Comparison of ENCODE assay signal across 25 cellular contexts in the genomic region with DNA sequence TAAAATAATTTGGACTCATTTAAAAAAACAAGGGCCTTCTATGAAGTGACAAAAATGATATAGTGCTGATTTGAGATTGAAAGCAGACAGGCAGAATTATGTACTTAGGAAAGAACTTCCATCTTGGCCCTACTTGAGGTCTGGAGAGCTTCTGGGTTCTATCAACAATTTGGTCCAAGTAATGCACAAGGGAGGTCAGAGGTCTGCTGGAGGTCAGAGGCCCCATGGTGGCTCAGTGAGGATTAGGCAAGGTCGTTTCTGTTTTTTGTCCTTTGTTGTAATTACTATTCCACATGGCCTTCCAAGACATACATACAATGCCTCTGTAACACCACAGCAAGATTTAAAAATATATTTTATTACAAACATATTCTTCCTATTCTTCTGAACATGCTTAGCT. TPM values are rescaled to one million over a fixed set of nuclear protein-coding genes. Genes with fewer than 3 reads are reported as not detected.
DNase-seq lines count a peak whose midpoint lies in the region; ATAC-seq, FAIRE-seq and TF ChIP-seq lines count a peak whose summit lies in the region.
"Had no signal": no experiment of that assay in that cellular context is flagged by ENCODE, and none has a peak within 500 bp of the region (broad histone marks: within the 10 kb centered on the region; RNA-seq: fewer than 3 reads in every experiment).

No MANE protein-coding gene starts in this region.

- H3K36me3 ChIP-seq in liver (ENCODE audit: control insufficient read depth in 4 of 4, insufficient read depth in 3 of 4, low read depth in 1 of 4, low read length in 3 of 4) (no peaks in the 10 kb centered on the region), right lobe of liver (no peaks in the 10 kb centered on the region), K562 (ENCODE audit: control insufficient read depth, insufficient read depth, low read length) (no peaks in the 10 kb centered on the region), osteoblast (ENCODE audit: insufficient read depth, low read length) (no peaks in the 10 kb centered on the region), suprapubic skin (no peaks in the 10 kb centered on the region)
- H3K36me3 ChIP-seq: BLaER1 treated with 17β-estradiol and CSF1 and Interleukin-3, amounts not matched to agents 10 nM and 100 nM; SJSA1 had no signal

- H3K9me1 ChIP-seq in K562 (ENCODE audit: control insufficient read depth, insufficient read depth, low read length) = no peaks in the 10 kb centered on the region

- CTCF ChIA-PET in K562 (lab: Yijun Ruan, JAX; ENCODE audit: low intra/inter-chr PET ratio) = no interaction called here

- no TSS peak for BruUV-seq in K562 (replicated peaks; lab: Mats Ljungman, UMichigan)

- H3K79me2 ChIP-seq in K562 (ENCODE audit: control insufficient read depth, insufficient read depth, low read length) (no peaks in the 10 kb centered on the region), osteoblast (ENCODE audit: insufficient read depth, low read length) (no peaks in the 10 kb centered on the region)

- H2AFZ ChIP-seq in K562 (ENCODE audit: low read depth, low read length) (no peak overlapping the region), osteoblast (ENCODE audit: low read length) (no peak overlapping the region)

- H3K27ac ChIP-seq in liver (ENCODE audit: low read depth in 1 of 2, low read length in 2 of 2) (no peak overlapping the region), right lobe of liver (no peak overlapping the region), K562 (ENCODE audit: extremely low read depth, low read depth, low read length) (no peak overlapping the region), osteoblast (ENCODE audit: low read depth, low read length) (peak overlapping the region; percentile 78), suprapubic skin (no peak overlapping the region)
- H3K27ac ChIP-seq: BLaER1 treated with 17β-estradiol and CSF1 and Interleukin-3, amounts not matched to agents 10 nM and 100 nM; HL-60; SJSA1 had no signal

- no peak for TF ChIP-seq RAD21 in liver (IDR thresholded peaks at IDR 0.05)
- no peak for TF ChIP-seq RAD21 in K562 (CRISPR knock-in tag; conservative IDR thresholded peaks at IDR 0.05 in 1 of 2, IDR thresholded peaks at IDR 0.05 in 1 of 2)

- H3K9me3 ChIP-seq in liver (ENCODE audit: control insufficient read depth in 4 of 4, low read length in 3 of 4) (no peaks in the 10 kb centered on the region), right lobe of liver (no peaks in the 10 kb centered on the region), K562 (replicated peaks; ENCODE audit: control insufficient read depth, insufficient read depth, low read depth, low read length) (no peaks in the 10 kb centered on the region), osteoblast (ENCODE audit: low read depth, low read length) (no peaks in the 10 kb centered on the region), suprapubic skin (no peaks in the 10 kb centered on the region)
- H3K9me3 ChIP-seq: BLaER1 treated with 17β-estradiol and CSF1 and Interleukin-3, amounts not matched to agents 10 nM and 100 nM; SJSA1 had no signal

- intact Hi-C loops in right lobe of liver (cut with DNase I) = no loop called here
- intact Hi-C loops in K562 (cut with micrococcal nuclease) = no loop called here

- no peak overlapping the region for H3K9ac ChIP-seq in liver (ENCODE audit: low read depth in 1 of 2, low read length in 2 of 2)
- H3K9ac ChIP-seq in K562 (ENCODE audit: insufficient read depth in 1 of 2, low read depth in 2 of 2, low read length in 2 of 2) = no peak overlapping the region
- H3K9ac ChIP-seq: BLaER1 treated with 17β-estradiol and CSF1 and Interleukin-3, amounts not matched to agents 10 nM and 100 nM had no signal

- TF ChIP-seq CTCF in liver (IDR thresholded peaks at IDR 0.05; ENCODE audit: low read depth, low read length, missing input control) (no peak), right lobe of liver (IDR thresholded peaks at IDR 0.05) (no peak), K562 (IDR thresholded peaks at IDR 0.05 in 2 of 3, conservative IDR thresholded peaks at IDR 0.05 in 1 of 3; ENCODE audit: insufficient read depth in 2 of 3, low read depth in 1 of 3, low read length in 3 of 3) (no peak), osteoblast (IDR thresholded peaks at IDR 0.05; ENCODE audit: extremely low read depth, low read depth, low read length) (no peak), suprapubic skin (IDR thresholded peaks at IDR 0.05) (no peak)

- in situ Hi-C loops in K562 (cut with MboI) = no loop called here

- no peaks in the 10 kb centered on the region for H3K4me1 ChIP-seq in liver (ENCODE audit: control insufficient read depth in 4 of 4, insufficient read depth in 4 of 4, low read length in 3 of 4)
- H3K4me1 ChIP-seq in right lobe of liver = no peaks in the 10 kb centered on the region
- peaks cover 0 to 2% of the 10 kb centered on the region in 2 experiments; a peak in 2 of 5 replicates for H3K4me1 ChIP-seq in K562 (replicated peaks in 1 of 2; ENCODE audit: control insufficient read depth in 2 of 2, insufficient read depth in 2 of 2, low read length in 2 of 2)
- H3K4me1 ChIP-seq in osteoblast (ENCODE audit: insufficient read depth, low read length) = peaks cover 32% of the 10 kb centered on the region
- no peaks in the 10 kb centered on the region for H3K4me1 ChIP-seq in suprapubic skin
- H3K4me1 ChIP-seq: BLaER1 treated with 17β-estradiol and CSF1 and Interleukin-3, amounts not matched to agents 10 nM and 100 nM; SJSA1 had no signal

- ATAC-seq in right lobe of liver = no peak
- ATAC-seq in K562 = no peak
- no peak for ATAC-seq in HG02798 (IDR thresholded peaks at IDR 0.05; ENCODE audit: poor library complexity, unreplicated experiment)
- ATAC-seq: PC-3 had no signal

- H4K20me1 ChIP-seq in K562 (replicated peaks; ENCODE audit: control insufficient read depth, insufficient read depth, low read length) (no peaks in the 10 kb centered on the region), osteoblast (ENCODE audit: insufficient read depth, low read length) (no peaks in the 10 kb centered on the region)
- H4K20me1 ChIP-seq: BLaER1 treated with 17β-estradiol and CSF1 and Interleukin-3, amounts not matched to agents 10 nM and 100 nM had no signal

- DNase-seq in right lobe of liver (no peak), K562 (ENCODE audit: extremely low read depth in 1 of 4, low spot score in 3 of 4) (no peak), osteoblast (ENCODE audit: insufficient read length, low spot score, missing footprints) (no peak), suprapubic skin (ENCODE audit: low spot score in 2 of 2) (no peak)
- no peak for DNase-seq in effector CD4-positive, alpha-beta T cell
- DNase-seq: AML-193; CD4-positive, alpha-beta T cell; MV-4-11; NCI-H1105; NCI-H1436 treated with DMSO at 0.1 percent for 48 hours; NCI-H187 treated with DMSO at 0.1 percent for 48 hours; NCI-H2107; NCI-H446; NCI-H524 treated with DMSO at 0.1 percent for 48 hours; NCI-H774; PC-3 had no signal

- no peak for FAIRE-seq in K562 (lab: Jason Lieb, UNC)
- FAIRE-seq: A204.1, D721Med, GM18507, H54 had no signal

- POLR2A ChIA-PET in K562 (lab: Yijun Ruan, JAX) = no interaction called here

- H3K4me3 ChIP-seq in liver (ENCODE audit: low read depth in 1 of 3, low read length in 3 of 3) (no peak overlapping the region), right lobe of liver (no peak overlapping the region), K562 (no peak overlapping the region), osteoblast (ENCODE audit: insufficient read depth, low read length) (no peak overlapping the region), suprapubic skin (no peak overlapping the region)
- H3K4me3 ChIP-seq: BLaER1 treated with 17β-estradiol and CSF1 and Interleukin-3, amounts not matched to agents 10 nM and 100 nM; SJSA1 had no signal

- H3K4me2 ChIP-seq in K562 (ENCODE audit: insufficient read depth, low read length) = no peak overlapping the region
- H3K4me2 ChIP-seq in osteoblast (ENCODE audit: insufficient read depth, low read length) = no peak overlapping the region
- H3K4me2 ChIP-seq: BLaER1 treated with 17β-estradiol and CSF1 and Interleukin-3, amounts not matched to agents 10 nM and 100 nM had no signal

- H3K27me3 ChIP-seq in liver (ENCODE audit: control insufficient read depth in 4 of 4, insufficient read depth in 4 of 4, low read length in 3 of 4) (no peaks in the 10 kb centered on the region), right lobe of liver (no peaks in the 10 kb centered on the region), K562 (ENCODE audit: control insufficient read depth in 2 of 2, insufficient read depth in 2 of 2, low read length in 2 of 2) (no peaks in the 10 kb centered on the region), osteoblast (ENCODE audit: insufficient read depth, low read length) (no peaks in the 10 kb centered on the region), suprapubic skin (no peaks in the 10 kb centered on the region)
- H3K27me3 ChIP-seq: BLaER1 treated with 17β-estradiol and CSF1 and Interleukin-3, amounts not matched to agents 10 nM and 100 nM had no signal

- WGBS in liver = 56% methylated on average over 1 of the region's 1 CpG
- WGBS in right lobe of liver (ENCODE audit: insufficient coverage, low coverage, low lambda C conversion rate, missing lambda C conversion rate) = 36% methylated on average over 1 of the region's 1 CpG
- 0% methylated on average over 1 of the region's 1 CpG for WGBS in K562 (ENCODE audit: insufficient coverage, low coverage, missing lambda C conversion rate)
- 32% methylated on average over 1 of the region's 1 CpG for WGBS in suprapubic skin

- TF ChIP-seq EP300 in K562 (IDR thresholded peaks at IDR 0.05; ENCODE audit: low read length) (no peak), suprapubic skin (IDR thresholded peaks at IDR 0.05) (no peak)

- TF ChIP-seq POLR2A in right lobe of liver (IDR thresholded peaks at IDR 0.05) (no peak), K562 (conservative IDR thresholded peaks at IDR 0.05) (no peak), suprapubic skin (IDR thresholded peaks at IDR 0.05) (no peak)

RNA-seq across cellular contexts. Expression of a gene that starts 37.2 kb away (rescaled TPM):
- 10 to 100 TPM; 10.8 to 19.0 TPM for total RNA-seq in liver
- 10 to 100 TPM in 1 of 2 donors, 1 to 10 TPM in 1; 8.6 to 15.7 TPM for polyA plus RNA-seq in liver
- 10 to 100 TPM; 15.9 to 19.9 (median 18.4) TPM for total RNA-seq in right lobe of liver
- 9.3 and 41.7 TPM in 2 replicates for total RNA-seq in K562 (2011; cell fraction: chromatin; rRNA removed; ENCODE audit: low replicate concordance)
- 5.3 and 9.1 TPM in 2 replicates for total RNA-seq in K562 (2011; cell fraction: nucleolus; rRNA removed)
- 7.8 and 9.3 TPM in 2 replicates for total RNA-seq in K562 (2011; cell fraction: nucleoplasm; rRNA removed)
- 9.7 and 10.9 TPM in 2 replicates for total RNA-seq in K562 (2014; rRNA removed)
- total RNA-seq in K562 (2014; rRNA removed; fragmentation: Illumina TruSeq; extraction: Trizol) = 22.4 and 24.4 TPM in 2 replicates
- 16.8 and 18.1 TPM in 2 replicates for total RNA-seq in K562 (2015; rRNA removed; fragmentation: Illumina TruSeq; extraction: Trizol)
- 15.5 and 17.6 TPM in 2 replicates for total RNA-seq in K562 (2021)
- polyA plus RNA-seq in K562 (2011; rRNA removed) = 19.6 and 27.2 TPM in 2 replicates
- polyA plus RNA-seq in K562 (2011; cell fraction: cytosol; rRNA removed) = 2.0 and 5.5 TPM in 2 replicates
- polyA plus RNA-seq in K562 (2011; cell fraction: nucleus; rRNA removed) = 14.0 and 25.7 TPM in 2 replicates
- polyA plus RNA-seq in K562 (2012) = 10.9 and 11.2 TPM in 2 replicates
- polyA plus RNA-seq in K562 (2014; fragmentation: Illumina TruSeq; extraction: Trizol) = 18.3 and 18.5 TPM in 2 replicates
- polyA plus RNA-seq in K562 (2014; fragmentation: Nextera tagmentation; extraction: Ambion mirVana) = 10 to 100 TPM; 21.0 to 21.5 TPM
- polyA plus RNA-seq in K562 (2014; rRNA removed) = 10.9 and 12.2 TPM in 2 replicates
- polyA minus RNA-seq in K562 (2011; rRNA and poly(A)+ RNA removed) = 17.7 and 19.5 TPM in 2 replicates
- polyA minus RNA-seq in K562 (2011; cell fraction: cytosol; rRNA and poly(A)+ RNA removed) = 4.6 and 7.7 TPM in 2 replicates
- polyA minus RNA-seq in K562 (2011; cell fraction: nucleus; rRNA and poly(A)+ RNA removed) = 11.0 and 17.7 TPM in 2 replicates
- total RNA-seq in osteoblast = 14.7 and 16.3 TPM in 2 replicates
- total RNA-seq in suprapubic skin = 10 to 100 TPM in 3 of 4 donors, 1 to 10 TPM in 1; 8.4 to 25.8 (median 12.6) TPM
